In the genomic region with DNA sequence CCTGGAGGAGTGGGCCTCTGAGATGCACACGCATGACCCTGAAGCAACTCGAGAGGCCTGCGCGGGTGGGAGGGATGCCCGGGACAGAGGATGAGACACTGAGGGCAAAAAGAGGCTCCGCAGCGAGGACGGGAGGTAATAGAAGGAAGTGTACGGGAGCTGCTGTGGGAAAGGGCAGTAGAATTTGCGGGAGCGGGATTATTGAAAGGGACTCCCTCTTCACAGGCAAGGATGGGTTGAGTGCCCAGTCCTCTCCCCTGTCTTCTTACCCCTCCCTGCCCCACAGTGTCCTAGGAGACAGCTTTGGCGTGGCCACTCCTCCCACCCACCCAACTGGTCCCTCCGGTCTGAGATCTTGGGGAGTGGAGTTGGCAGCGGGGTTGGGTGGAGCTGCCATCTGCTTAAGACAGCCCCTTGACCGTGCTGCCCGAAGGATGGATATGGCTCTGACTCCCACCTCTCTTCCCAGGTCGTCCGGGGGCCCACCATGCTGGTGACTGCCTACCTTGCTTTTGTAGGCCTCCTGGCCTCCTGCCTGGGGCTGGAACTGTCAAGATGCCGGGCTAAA, we compare ENCODE assay signal across 1 cellular context.
TF ChIP-seq lines count a peak whose summit lies in the region.

No MANE protein-coding gene starts in this region.

TF ChIP-seq in HepG2, 621 proteins besides CTCF, POLR2A, EP300 and RAD21 (continues in another document):
- TF ChIP-seq MED1 (CRISPR knock-in tag; IDR thresholded peaks at IDR 0.05) (peak; percentile 2; the same call in 1 of the 2 replicates), ZNF431 (CRISPR knock-in tag; IDR thresholded peaks at IDR 0.05; ENCODE audit: borderline replicate concordance, low read depth) (0 out of 2 replicates have a peak, but pooled peaks have one; percentile 11), ZNF296 (CRISPR knock-in tag; conservative IDR thresholded peaks at IDR 0.05) (0 out of 2 replicates have a peak, but pooled peaks have one; percentile 74), TAF15 (IDR thresholded peaks at IDR 0.05; ENCODE audit: low read depth, low read length, poor library complexity, severe bottlenecking) (peak; percentile 5), ZNF224 (CRISPR knock-in tag; IDR thresholded peaks at IDR 0.05) (0 out of 2 replicates have a peak, but pooled peaks have one; percentile 2), ZNF354B (CRISPR knock-in tag; IDR thresholded peaks at IDR 0.05) (no peak), SP5 (CRISPR knock-in tag; IDR thresholded peaks at IDR 0.05; ENCODE audit: borderline replicate concordance, low read depth) (0 out of 2 replicates have a peak, but pooled peaks have one; percentile 2), RBM39 (IDR thresholded peaks at IDR 0.05; ENCODE audit: low read depth, low read length, poor library complexity, severe bottlenecking) (peak; percentile 0), ESRRA (CRISPR knock-in tag; IDR thresholded peaks at IDR 0.05; ENCODE audit: low read depth) (no peak), HOXA9 (CRISPR knock-in tag; IDR thresholded peaks at IDR 0.05; ENCODE audit: borderline replicate concordance) (0 out of 2 replicates have a peak, but pooled peaks have one; percentile 10), ZFX (CRISPR knock-in tag; IDR thresholded peaks at IDR 0.05; ENCODE audit: low read depth) (0 out of 2 replicates have a peak, but pooled peaks have one; percentile 20), ZNF562 (CRISPR knock-in tag; IDR thresholded peaks at IDR 0.05; ENCODE audit: borderline replicate concordance) (no peak), ZNF589 (CRISPR knock-in tag; conservative IDR thresholded peaks at IDR 0.05) (0 out of 2 replicates have a peak, but pooled peaks have one; percentile 11), ELF4 (CRISPR knock-in tag; IDR thresholded peaks at IDR 0.05; ENCODE audit: borderline replicate concordance) (no peak), MAF1 (CRISPR knock-in tag; IDR thresholded peaks at IDR 0.05; ENCODE audit: borderline replicate concordance) (0 out of 2 replicates have a peak, but pooled peaks have one; percentile 2), ZIK1 (CRISPR knock-in tag; IDR thresholded peaks at IDR 0.05; ENCODE audit: borderline replicate concordance, low read depth) (peak; percentile 66; the same call in 1 of the 2 replicates), KDM5A (IDR thresholded peaks at IDR 0.05; ENCODE audit: borderline replicate concordance, low read length) (0 out of 2 replicates have a peak, but pooled peaks have one; percentile 3), FOSL2 (CRISPR knock-in tag; IDR thresholded peaks at IDR 0.05) (peak; percentile 3; the same call in 1 of the 2 replicates), ERF (CRISPR knock-in tag; IDR thresholded peaks at IDR 0.05) (0 out of 2 replicates have a peak, but pooled peaks have one; percentile 34), DR1 (CRISPR knock-in tag; IDR thresholded peaks at IDR 0.05) (0 out of 2 replicates have a peak, but pooled peaks have one; percentile 35), ZFY (CRISPR knock-in tag; IDR thresholded peaks at IDR 0.05) (peak; percentile 44; the same call in 1 of the 2 replicates), SMAD3 (CRISPR knock-in tag; IDR thresholded peaks at IDR 0.05) (peak; percentile 24; the same call in 1 of the 2 replicates), SP2 (CRISPR knock-in tag; IDR thresholded peaks at IDR 0.05) (peak; percentile 38; the same call in 1 of the 2 replicates)
- TF ChIP-seq, protein P1, sequence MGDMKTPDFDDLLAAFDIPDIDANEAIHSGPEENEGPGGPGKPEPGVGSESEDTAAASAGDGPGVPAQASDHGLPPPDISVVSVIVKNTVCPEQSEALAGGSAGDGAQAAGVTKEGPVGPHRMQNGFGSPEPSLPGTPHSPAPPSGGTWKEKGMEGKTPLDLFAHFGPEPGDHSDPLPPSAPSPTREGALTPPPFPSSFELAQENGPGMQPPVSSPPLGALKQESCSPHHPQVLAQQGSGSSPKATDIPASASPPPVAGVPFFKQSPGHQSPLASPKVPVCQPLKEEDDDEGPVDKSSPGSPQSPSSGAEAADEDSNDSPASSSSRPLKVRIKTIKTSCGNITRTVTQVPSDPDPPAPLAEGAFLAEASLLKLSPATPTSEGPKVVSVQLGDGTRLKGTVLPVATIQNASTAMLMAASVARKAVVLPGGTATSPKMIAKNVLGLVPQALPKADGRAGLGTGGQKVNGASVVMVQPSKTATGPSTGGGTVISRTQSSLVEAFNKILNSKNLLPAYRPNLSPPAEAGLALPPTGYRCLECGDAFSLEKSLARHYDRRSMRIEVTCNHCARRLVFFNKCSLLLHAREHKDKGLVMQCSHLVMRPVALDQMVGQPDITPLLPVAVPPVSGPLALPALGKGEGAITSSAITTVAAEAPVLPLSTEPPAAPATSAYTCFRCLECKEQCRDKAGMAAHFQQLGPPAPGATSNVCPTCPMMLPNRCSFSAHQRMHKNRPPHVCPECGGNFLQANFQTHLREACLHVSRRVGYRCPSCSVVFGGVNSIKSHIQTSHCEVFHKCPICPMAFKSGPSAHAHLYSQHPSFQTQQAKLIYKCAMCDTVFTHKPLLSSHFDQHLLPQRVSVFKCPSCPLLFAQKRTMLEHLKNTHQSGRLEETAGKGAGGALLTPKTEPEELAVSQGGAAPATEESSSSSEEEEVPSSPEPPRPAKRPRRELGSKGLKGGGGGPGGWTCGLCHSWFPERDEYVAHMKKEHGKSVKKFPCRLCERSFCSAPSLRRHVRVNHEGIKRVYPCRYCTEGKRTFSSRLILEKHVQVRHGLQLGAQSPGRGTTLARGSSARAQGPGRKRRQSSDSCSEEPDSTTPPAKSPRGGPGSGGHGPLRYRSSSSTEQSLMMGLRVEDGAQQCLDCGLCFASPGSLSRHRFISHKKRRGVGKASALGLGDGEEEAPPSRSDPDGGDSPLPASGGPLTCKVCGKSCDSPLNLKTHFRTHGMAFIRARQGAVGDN (CRISPR knock-in tag; IDR thresholded peaks at IDR 0.05), result peak; percentile 15
- TF ChIP-seq, protein P2, sequence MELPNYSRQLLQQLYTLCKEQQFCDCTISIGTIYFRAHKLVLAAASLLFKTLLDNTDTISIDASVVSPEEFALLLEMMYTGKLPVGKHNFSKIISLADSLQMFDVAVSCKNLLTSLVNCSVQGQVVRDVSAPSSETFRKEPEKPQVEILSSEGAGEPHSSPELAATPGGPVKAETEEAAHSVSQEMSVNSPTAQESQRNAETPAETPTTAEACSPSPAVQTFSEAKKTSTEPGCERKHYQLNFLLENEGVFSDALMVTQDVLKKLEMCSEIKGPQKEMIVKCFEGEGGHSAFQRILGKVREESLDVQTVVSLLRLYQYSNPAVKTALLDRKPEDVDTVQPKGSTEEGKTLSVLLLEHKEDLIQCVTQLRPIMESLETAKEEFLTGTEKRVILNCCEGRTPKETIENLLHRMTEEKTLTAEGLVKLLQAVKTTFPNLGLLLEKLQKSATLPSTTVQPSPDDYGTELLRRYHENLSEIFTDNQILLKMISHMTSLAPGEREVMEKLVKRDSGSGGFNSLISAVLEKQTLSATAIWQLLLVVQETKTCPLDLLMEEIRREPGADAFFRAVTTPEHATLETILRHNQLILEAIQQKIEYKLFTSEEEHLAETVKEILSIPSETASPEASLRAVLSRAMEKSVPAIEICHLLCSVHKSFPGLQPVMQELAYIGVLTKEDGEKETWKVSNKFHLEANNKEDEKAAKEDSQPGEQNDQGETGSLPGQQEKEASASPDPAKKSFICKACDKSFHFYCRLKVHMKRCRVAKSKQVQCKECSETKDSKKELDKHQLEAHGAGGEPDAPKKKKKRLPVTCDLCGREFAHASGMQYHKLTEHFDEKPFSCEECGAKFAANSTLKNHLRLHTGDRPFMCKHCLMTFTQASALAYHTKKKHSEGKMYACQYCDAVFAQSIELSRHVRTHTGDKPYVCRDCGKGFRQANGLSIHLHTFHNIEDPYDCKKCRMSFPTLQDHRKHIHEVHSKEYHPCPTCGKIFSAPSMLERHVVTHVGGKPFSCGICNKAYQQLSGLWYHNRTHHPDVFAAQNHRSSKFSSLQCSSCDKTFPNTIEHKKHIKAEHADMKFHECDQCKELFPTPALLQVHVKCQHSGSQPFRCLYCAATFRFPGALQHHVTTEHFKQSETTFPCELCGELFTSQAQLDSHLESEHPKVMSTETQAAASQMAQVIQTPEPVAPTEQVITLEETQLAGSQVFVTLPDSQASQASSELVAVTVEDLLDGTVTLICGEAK (IDR thresholded peaks at IDR 0.05), result no peak
- TF ChIP-seq, protein P2 (CRISPR knock-in tag; IDR thresholded peaks at IDR 0.05), result 0 out of 2 replicates have a peak, but pooled peaks have one; percentile 2
- TF ChIP-seq, protein P3, sequence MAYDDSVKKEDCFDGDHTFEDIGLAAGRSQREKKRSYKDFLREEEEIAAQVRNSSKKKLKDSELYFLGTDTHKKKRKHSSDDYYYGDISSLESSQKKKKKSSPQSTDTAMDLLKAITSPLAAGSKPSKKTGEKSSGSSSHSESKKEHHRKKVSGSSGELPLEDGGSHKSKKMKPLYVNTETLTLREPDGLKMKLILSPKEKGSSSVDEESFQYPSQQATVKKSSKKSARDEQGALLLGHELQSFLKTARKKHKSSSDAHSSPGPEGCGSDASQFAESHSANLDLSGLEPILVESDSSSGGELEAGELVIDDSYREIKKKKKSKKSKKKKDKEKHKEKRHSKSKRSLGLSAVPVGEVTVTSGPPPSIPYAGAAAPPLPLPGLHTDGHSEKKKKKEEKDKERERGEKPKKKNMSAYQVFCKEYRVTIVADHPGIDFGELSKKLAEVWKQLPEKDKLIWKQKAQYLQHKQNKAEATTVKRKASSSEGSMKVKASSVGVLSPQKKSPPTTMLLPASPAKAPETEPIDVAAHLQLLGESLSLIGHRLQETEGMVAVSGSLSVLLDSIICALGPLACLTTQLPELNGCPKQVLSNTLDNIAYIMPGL (CRISPR knock-in tag; IDR thresholded peaks at IDR 0.05; ENCODE audit: borderline replicate concordance in 1 of 2, low read depth in 1 of 2), result peak in 1 of 2 experiments; percentile 2; a peak in 1 of 4 replicates
- TF ChIP-seq, protein P4, sequence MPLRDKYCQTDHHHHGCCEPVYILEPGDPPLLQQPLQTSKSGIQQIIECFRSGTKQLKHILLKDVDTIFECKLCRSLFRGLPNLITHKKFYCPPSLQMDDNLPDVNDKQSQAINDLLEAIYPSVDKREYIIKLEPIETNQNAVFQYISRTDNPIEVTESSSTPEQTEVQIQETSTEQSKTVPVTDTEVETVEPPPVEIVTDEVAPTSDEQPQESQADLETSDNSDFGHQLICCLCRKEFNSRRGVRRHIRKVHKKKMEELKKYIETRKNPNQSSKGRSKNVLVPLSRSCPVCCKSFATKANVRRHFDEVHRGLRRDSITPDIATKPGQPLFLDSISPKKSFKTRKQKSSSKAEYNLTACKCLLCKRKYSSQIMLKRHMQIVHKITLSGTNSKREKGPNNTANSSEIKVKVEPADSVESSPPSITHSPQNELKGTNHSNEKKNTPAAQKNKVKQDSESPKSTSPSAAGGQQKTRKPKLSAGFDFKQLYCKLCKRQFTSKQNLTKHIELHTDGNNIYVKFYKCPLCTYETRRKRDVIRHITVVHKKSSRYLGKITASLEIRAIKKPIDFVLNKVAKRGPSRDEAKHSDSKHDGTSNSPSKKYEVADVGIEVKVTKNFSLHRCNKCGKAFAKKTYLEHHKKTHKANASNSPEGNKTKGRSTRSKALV (CRISPR knock-in tag; IDR thresholded peaks at IDR 0.05), result 0 out of 2 replicates have a peak, but pooled peaks have one; percentile 2
- TF ChIP-seq, protein P5, sequence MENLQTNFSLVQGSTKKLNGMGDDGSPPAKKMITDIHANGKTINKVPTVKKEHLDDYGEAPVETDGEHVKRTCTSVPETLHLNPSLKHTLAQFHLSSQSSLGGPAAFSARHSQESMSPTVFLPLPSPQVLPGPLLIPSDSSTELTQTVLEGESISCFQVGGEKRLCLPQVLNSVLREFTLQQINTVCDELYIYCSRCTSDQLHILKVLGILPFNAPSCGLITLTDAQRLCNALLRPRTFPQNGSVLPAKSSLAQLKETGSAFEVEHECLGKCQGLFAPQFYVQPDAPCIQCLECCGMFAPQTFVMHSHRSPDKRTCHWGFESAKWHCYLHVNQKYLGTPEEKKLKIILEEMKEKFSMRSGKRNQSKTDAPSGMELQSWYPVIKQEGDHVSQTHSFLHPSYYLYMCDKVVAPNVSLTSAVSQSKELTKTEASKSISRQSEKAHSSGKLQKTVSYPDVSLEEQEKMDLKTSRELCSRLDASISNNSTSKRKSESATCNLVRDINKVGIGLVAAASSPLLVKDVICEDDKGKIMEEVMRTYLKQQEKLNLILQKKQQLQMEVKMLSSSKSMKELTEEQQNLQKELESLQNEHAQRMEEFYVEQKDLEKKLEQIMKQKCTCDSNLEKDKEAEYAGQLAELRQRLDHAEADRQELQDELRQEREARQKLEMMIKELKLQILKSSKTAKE (CRISPR knock-in tag; IDR thresholded peaks at IDR 0.05; ENCODE audit: borderline replicate concordance), result peak; percentile 3; the same call in 1 of the 2 replicates
- TF ChIP-seq, protein P6, sequence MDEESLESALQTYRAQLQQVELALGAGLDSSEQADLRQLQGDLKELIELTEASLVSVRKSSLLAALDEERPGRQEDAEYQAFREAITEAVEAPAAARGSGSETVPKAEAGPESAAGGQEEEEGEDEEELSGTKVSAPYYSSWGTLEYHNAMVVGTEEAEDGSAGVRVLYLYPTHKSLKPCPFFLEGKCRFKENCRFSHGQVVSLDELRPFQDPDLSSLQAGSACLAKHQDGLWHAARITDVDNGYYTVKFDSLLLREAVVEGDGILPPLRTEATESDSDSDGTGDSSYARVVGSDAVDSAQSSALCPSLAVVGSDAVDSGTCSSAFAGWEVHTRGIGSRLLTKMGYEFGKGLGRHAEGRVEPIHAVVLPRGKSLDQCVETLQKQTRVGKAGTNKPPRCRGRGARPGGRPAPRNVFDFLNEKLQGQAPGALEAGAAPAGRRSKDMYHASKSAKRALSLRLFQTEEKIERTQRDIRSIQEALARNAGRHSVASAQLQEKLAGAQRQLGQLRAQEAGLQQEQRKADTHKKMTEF (CRISPR knock-in tag; IDR thresholded peaks at IDR 0.05), result 0 out of 2 replicates have a peak, but pooled peaks have one; percentile 5
